Comparison of ENCODE assay signal across 28 cellular contexts in the genomic region with DNA sequence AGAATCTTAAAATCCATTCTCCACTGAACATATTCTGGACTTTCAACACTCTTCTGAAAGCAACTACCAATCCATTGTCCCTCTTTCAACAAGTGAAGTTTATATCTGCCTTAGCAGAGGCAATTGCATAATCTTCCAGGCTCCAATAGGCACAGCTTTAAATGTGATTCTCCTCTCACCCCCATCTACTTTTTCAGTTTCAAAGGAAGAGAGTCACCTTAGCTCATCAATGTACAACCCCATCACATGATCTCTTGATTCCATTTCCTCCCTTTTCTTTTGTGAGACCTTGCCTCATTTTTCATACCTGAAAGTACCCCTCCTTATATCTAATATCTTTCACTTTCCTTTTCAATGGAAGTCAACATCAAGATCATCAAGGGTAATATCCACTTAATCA.
"Had no signal": no experiment of that assay in that cellular context is flagged by ENCODE, and none has a peak within 500 bp of the region (broad histone marks: within the 10 kb centered on the region; RNA-seq: fewer than 3 reads in every experiment).

No MANE protein-coding gene starts in this region.

- ATAC-seq: activated CD8-positive, alpha-beta T cell treated with anti-CD3 and anti-CD28 coated beads, Interleukin-2, amount 10 ng/mL, durations not matched to agents 7 days and 5 days; Panc1 had no signal

- H3K9me3 ChIP-seq: adrenal gland, SJCRH30, SK-N-SH had no signal

- H3K4me3 ChIP-seq: adrenal gland, SJCRH30 had no signal

- H3K27me3 ChIP-seq: adrenal gland, SJCRH30 had no signal

- H3K27ac ChIP-seq: adrenal gland, SJCRH30, VCaP had no signal

- H3K4me1 ChIP-seq: adrenal gland, SJCRH30 had no signal

- H3K36me3 ChIP-seq: adrenal gland, SJCRH30 had no signal

- DNase-seq: activated CD4-positive, alpha-beta T cell treated with anti-CD3 and anti-CD28 coated beads for 48 hours; activated CD4-positive, alpha-beta T cell treated with anti-CD3 and anti-CD28 coated beads, Interleukin-2, amount 50 U/mL, for 4 hours; activated CD4-positive, CD25-positive, alpha-beta regulatory T cell treated with anti-CD3 and anti-CD28 coated beads, Interleukin-2, amount 50 U/mL, for 72 hours; activated CD8-positive, alpha-beta memory T cell treated with anti-CD3 and anti-CD28 coated beads, Interleukin-2, amount 50 U/mL, for 48 hours; activated CD8-positive, alpha-beta T cell treated with anti-CD3 and anti-CD28 coated beads, Interleukin-2, amount 10 ng/mL, durations not matched to agents 7 days and 5 days; activated naive CD4-positive, alpha-beta T cell treated with anti-CD3 and anti-CD28 coated beads, Interleukin-2, amount 50 U/mL, for 16 hours; activated naive CD8-positive, alpha-beta T cell treated with anti-CD3 and anti-CD28 coated beads, Interleukin-2, amount 10 ng/mL, durations not matched to agents 7 days and 5 days; activated T-cell treated with anti-CD3 and anti-CD28 coated beads, Interleukin-2, amount 50 U/mL, for 1 hour; adrenal gland; anterior cingulate cortex; cerebellar nuclear complex; Kasumi-1; MV-4-11; NCI-H1092 treated with DMSO at 0.1 percent for 48 hours; NCI-H1436; NCI-H1694 treated with DMSO at 0.1 percent for 48 hours; NCI-H2029 treated with DMSO at 0.1 percent for 48 hours; NCI-H345; NCI-H510A; NCI-H526 treated with DMSO at 0.1 percent for 48 hours; NCI-H82; Right ventricle myocardium superior; RPMI8226; SJCRH30; SK-N-SH; T-helper 1 cell had no signal

- H3K4me2 ChIP-seq: SK-N-SH had no signal
